Comparison of ENCODE assay signal across 13 cellular contexts in the genomic region with DNA sequence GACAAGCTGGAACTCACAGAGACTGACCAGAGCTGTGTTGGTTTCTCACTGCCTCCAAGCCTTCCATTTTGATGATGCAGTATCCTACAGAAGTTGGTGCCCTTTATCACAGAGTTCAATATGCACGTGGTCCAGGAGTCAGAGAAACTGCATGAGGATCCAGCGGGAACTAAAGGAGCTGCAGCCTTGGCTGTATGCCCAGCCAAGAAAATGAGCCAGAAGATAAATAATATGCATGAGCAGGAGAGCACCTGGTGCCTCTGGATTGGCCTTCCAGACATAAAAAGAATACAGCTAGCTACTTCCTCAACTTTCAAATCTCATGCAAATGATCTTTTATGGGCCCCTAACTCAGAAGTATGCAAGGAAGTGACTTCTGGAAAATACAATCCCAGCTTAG. TPM values are rescaled to one million over a fixed set of nuclear protein-coding genes. Genes with fewer than 3 reads are reported as not detected.
A peak's percentile ranks its signal among the peaks of the same experiment; 100 is the strongest.
DNase-seq lines count a peak whose midpoint lies in the region; ATAC-seq and TF ChIP-seq lines count a peak whose summit lies in the region.
"Had no signal": no experiment of that assay in that cellular context is flagged by ENCODE, and none has a peak within 500 bp of the region (broad histone marks: within the 10 kb centered on the region; RNA-seq: fewer than 3 reads in every experiment).

No MANE protein-coding gene starts in this region.

- ATAC-seq in mucosa of descending colon, result peak; percentile 96
- no peak for ATAC-seq in activated CD8-positive, alpha-beta memory T cell treated with anti-CD3 and anti-CD28 coated beads, Interleukin-2, amount 10 ng/mL, durations not matched to agents 7 days and 5 days
- ATAC-seq: T-cell had no signal

- TF ChIP-seq POLR2A in spleen (IDR thresholded peaks at IDR 0.05), result no peak

- WGBS in spleen, 5 donors, result 61 to 72% (median 67%) methylated on average over 2 of the region's 2 CpGs

- no peaks in the 10 kb centered on the region for H3K36me3 Mint-ChIP-seq in activated CD8-positive, alpha-beta memory T cell treated with anti-CD3 and anti-CD28 coated beads, Interleukin-2, amount 10 ng/mL, durations not matched to agents 7 days and 5 days
- H3K36me3 Mint-ChIP-seq: T-cell had no signal

- CTCF ChIA-PET in activated CD8-positive, alpha-beta memory T cell treated with anti-CD3 and anti-CD28 coated beads, Interleukin-2, amount 10 ng/mL, durations not matched to agents 7 days and 5 days (lab: Charles Lee), result no interaction called here

- no peaks in the 10 kb centered on the region for H3K36me3 ChIP-seq in mucosa of descending colon (ENCODE audit: low read depth)
- no peaks in the 10 kb centered on the region for H3K36me3 ChIP-seq in spleen
- H3K36me3 ChIP-seq: heart right ventricle had no signal

- no peak overlapping the region for H3K4me3 ChIP-seq in astrocyte of the cerebellum (ENCODE audit: low read depth, low read length)
- no peak overlapping the region for H3K4me3 ChIP-seq in mucosa of descending colon
- no peak overlapping the region for H3K4me3 ChIP-seq in spleen
- H3K4me3 ChIP-seq: heart right ventricle had no signal

- TF ChIP-seq CTCF in astrocyte of the cerebellum (IDR thresholded peaks at IDR 0.05; ENCODE audit: low read depth, low read length, missing control alignments) (no peak), mucosa of descending colon (IDR thresholded peaks at IDR 0.05) (no peak), spleen (IDR thresholded peaks at IDR 0.05 in 8 of 11, conservative IDR thresholded peaks at IDR 0.05 in 3 of 11) (no peak)

- in situ Hi-C loops in astrocyte of the cerebellum (cut with HindIII; ENCODE audit: low sequenced_read_pairs), result no loop called here

- H3K27ac ChIP-seq in spleen, result no peak overlapping the region
- H3K27ac ChIP-seq: heart right ventricle had no signal

- H3K4me1 Mint-ChIP-seq in activated CD8-positive, alpha-beta memory T cell treated with anti-CD3 and anti-CD28 coated beads, Interleukin-2, amount 10 ng/mL, durations not matched to agents 7 days and 5 days, result no peaks in the 10 kb centered on the region
- H3K4me1 Mint-ChIP-seq: T-cell had no signal

- no peaks in the 10 kb centered on the region for H3K27me3 ChIP-seq in spleen (replicated peaks in 1 of 7)
- H3K27me3 ChIP-seq: heart right ventricle had no signal

- intact Hi-C loops in mucosa of descending colon (cut with DNase I, micrococcal nuclease), result no loop called here
- intact Hi-C loops in spleen (cut with DNase I; ENCODE audit: low total_unique reads), result no loop called here

- peak; percentile 28 for DNase-seq in DMS79 treated with DMSO at 0.1 percent for 48 hours (lab: John Stamatoyannopoulos, UW)
- DNase-seq in NCI-H1092 treated with DMSO at 0.1 percent for 48 hours (lab: John Stamatoyannopoulos, UW), result peak; percentile 37
- DNase-seq in astrocyte of the cerebellum (ENCODE audit: low read depth), result peak; percentile 38
- DNase-seq in mucosa of descending colon, result peak; percentile 41 to 76 (median 58)
- DNase-seq in dedifferentiated amniotic fluid mesenchymal stem cell (ENCODE audit: extremely low spot score), result no peak
- DNase-seq in AG20443 (ENCODE audit: low spot score), result no peak
- no peak for DNase-seq in spleen
- DNase-seq in activated CD8-positive, alpha-beta memory T cell treated with anti-CD3 and anti-CD28 coated beads, Interleukin-2, amount 10 ng/mL, durations not matched to agents 7 days and 5 days, result no peak
- DNase-seq: activated CD4-positive, alpha-beta T cell treated with anti-CD3 and anti-CD28 coated beads, Interleukin-2, amount 50 U/mL, for 1 hour; activated gamma-delta T cell; heart right ventricle; midbrain; T-cell had no signal

- H3K9me3 ChIP-seq in mucosa of descending colon (no peaks in the 10 kb centered on the region), spleen (peaks cover 0 to 5% (median 0%) of the 10 kb centered on the region in 8 donors)

- H3K4me1 ChIP-seq in mucosa of descending colon (ENCODE audit: low read depth) (no peaks in the 10 kb centered on the region), spleen (peaks cover 0 to 8% (median 0%) of the 10 kb centered on the region in 6 donors)

- H3K27me3 Mint-ChIP-seq in activated CD8-positive, alpha-beta memory T cell treated with anti-CD3 and anti-CD28 coated beads, Interleukin-2, amount 10 ng/mL, durations not matched to agents 7 days and 5 days, result peaks cover 5% of the 10 kb centered on the region

- no peaks in the 10 kb centered on the region for H3K9me3 Mint-ChIP-seq in activated CD8-positive, alpha-beta memory T cell treated with anti-CD3 and anti-CD28 coated beads, Interleukin-2, amount 10 ng/mL, durations not matched to agents 7 days and 5 days (ENCODE audit: low read depth)

- no peak overlapping the region for H3K4me3 Mint-ChIP-seq in activated CD8-positive, alpha-beta memory T cell treated with anti-CD3 and anti-CD28 coated beads, Interleukin-2, amount 10 ng/mL, durations not matched to agents 7 days and 5 days
- H3K4me3 Mint-ChIP-seq: T-cell had no signal

- no peak overlapping the region for H3K27ac Mint-ChIP-seq in activated CD8-positive, alpha-beta memory T cell treated with anti-CD3 and anti-CD28 coated beads, Interleukin-2, amount 10 ng/mL, durations not matched to agents 7 days and 5 days
- H3K27ac Mint-ChIP-seq: T-cell had no signal

RNA-seq across cellular contexts. Expression of a gene that starts 44.3 kb away (rescaled TPM):
- total RNA-seq in mucosa of descending colon (10 to 100 TPM in 1 of 3 donors, 1 to 10 TPM in 2; 3.0 to 11.8 (median 4.3) TPM), spleen (1 to 10 TPM; 2.7 to 6.1 (median 4.5) TPM)
- 1 to 10 TPM in 2 of 3 donors, under 1 TPM in 1; 0.53 to 2.5 (median 1.8) TPM for polyA plus RNA-seq in spleen
- total RNA-seq in activated CD8-positive, alpha-beta memory T cell treated with anti-CD3 and anti-CD28 coated beads, Interleukin-2, amount 10 ng/mL, durations not matched to agents 7 days and 5 days, result under 1 TPM in 1 of 2 experiments, not detected in 1; 0.07 TPM

Comparison
In these comparisons a context has a peak if more than half of its experiments do, and no peak if none do; other contexts are left out.
1. DNase-seq: peak in DMS79 treated with DMSO at 0.1 percent for 48 hours (single experiment), NCI-H1092 treated with DMSO at 0.1 percent for 48 hours (single experiment), astrocyte of the cerebellum (single experiment) and mucosa of descending colon (3 of 3); none in dedifferentiated amniotic fluid mesenchymal stem cell (single experiment), AG20443 (single experiment), spleen (single experiment) and activated CD8-positive, alpha-beta memory T cell treated with anti-CD3 and anti-CD28 coated beads, Interleukin-2, amount 10 ng/mL, durations not matched to agents 7 days and 5 days (single experiment).